Comparison of ENCODE assay signal across 39 cellular contexts in the genomic region with DNA sequence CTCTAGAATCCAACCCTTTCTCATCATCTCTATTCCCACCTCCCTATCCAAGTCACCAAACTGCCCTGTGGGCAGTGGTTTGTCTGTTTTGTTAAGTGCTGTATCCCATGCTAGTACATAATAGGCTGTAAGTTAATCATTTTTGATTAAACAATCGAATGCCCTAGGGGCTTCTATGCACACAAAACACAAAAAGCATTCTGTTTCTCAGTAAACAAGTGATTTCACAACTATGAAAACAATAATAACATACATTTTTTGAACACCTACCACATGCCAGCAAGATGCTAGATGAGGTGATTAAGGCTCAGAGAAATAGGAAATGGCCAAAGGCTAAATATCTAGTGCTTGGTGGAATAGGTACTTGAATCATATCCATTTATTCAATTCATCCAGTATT. TPM values are rescaled to one million over a fixed set of nuclear protein-coding genes. Genes with fewer than 3 reads are reported as not detected.
"Had no signal": no experiment of that assay in that cellular context is flagged by ENCODE, and none has a peak within 500 bp of the region (broad histone marks: within the 10 kb centered on the region; RNA-seq: fewer than 3 reads in every experiment).

No MANE protein-coding gene starts in this region.

- H3K27me3 ChIP-seq: MG63 had no signal

- DNase-seq: Karpas-422, Kasumi-1, KBM-7, KG1, MG63, MM.1S, MV-4-11, NCI-H1048, NCI-H1092, NCI-H1092 treated with DMSO at 0.1 percent for 48 hours, NCI-H1105, NCI-H1105 treated with DMSO at 0.1 percent for 48 hours, NCI-H1417, NCI-H1417 treated with DMSO at 0.1 percent for 48 hours, NCI-H1436, NCI-H1436 treated with DMSO at 0.1 percent for 48 hours, NCI-H146, NCI-H1694, NCI-H1694 treated with DMSO at 0.1 percent for 48 hours, NCI-H187, NCI-H187 treated with DMSO at 0.1 percent for 48 hours, NCI-H1930, NCI-H2029, NCI-H2029 treated with DMSO at 0.1 percent for 48 hours, NCI-H2081, NCI-H2081 treated with DMSO at 0.1 percent for 48 hours, NCI-H2107, NCI-H2171, NCI-H2171 treated with DMSO at 0.1 percent for 48 hours, NCI-H2227 treated with DMSO at 0.1 percent for 48 hours, NCI-H226, NCI-H345, NCI-H446, NCI-H446 treated with DMSO at 0.1 percent for 48 hours had no signal

- H3K4me3 ChIP-seq: MG63 had no signal

- H3K9me3 ChIP-seq: MG63 had no signal

- H3K27ac ChIP-seq: KMS-11 had no signal

- H3K4me2 ChIP-seq: KMS-11 had no signal

- H3K9ac ChIP-seq: KMS-11 had no signal

- H3K36me3 ChIP-seq: MG63 had no signal

RNA-seq across cellular contexts. Expression of gene GUCA2B, which starts 5.0 kb away (rescaled TPM):
- total RNA-seq: LHCN-M2, M059J, MCF 10A, NCI-H460 had no signal

RNA-seq across cellular contexts. Expression of gene GUCA2A, which starts 16.4 kb away (rescaled TPM):
- total RNA-seq: LHCN-M2, M059J, MCF 10A, NCI-H460 had no signal
